26 cellular contexts compared by ENCODE assay signal in genomic region chr6:116672306-116672705, GRCh38. TPM values are rescaled to one million over a fixed set of nuclear protein-coding genes. Genes with fewer than 3 reads are reported as not detected.
A peak's percentile ranks its signal among the peaks of the same experiment; 100 is the strongest.
DNase-seq lines count a peak whose midpoint lies in the region; ATAC-seq, FAIRE-seq and TF ChIP-seq lines count a peak whose summit lies in the region.
"Had no signal": no experiment of that assay in that cellular context is flagged by ENCODE, and none has a peak within 500 bp of the region (broad histone marks: within the 10 kb centered on the region; RNA-seq: fewer than 3 reads in every experiment).

No MANE protein-coding gene starts in this region.

- H3K27ac ChIP-seq in HepG2 (ENCODE audit: extremely low read length, insufficient read depth, low read length) (no peak overlapping the region), right lobe of liver (no peak overlapping the region), OCI-LY7 (ENCODE audit: low read depth, low read length, poor library complexity, severe bottlenecking) (no peak overlapping the region)
- H3K27ac ChIP-seq: BLaER1, SJSA1 had no signal

- TF ChIP-seq EP300 in HepG2 (IDR thresholded peaks at IDR 0.05; ENCODE audit: low read depth in 2 of 2, low read length in 2 of 2), result no peak
- TF ChIP-seq EP300 in HepG2 (CRISPR knock-in tag; IDR thresholded peaks at IDR 0.05; ENCODE audit: borderline replicate concordance), result no peak

- H2AFZ ChIP-seq in HepG2 (ENCODE audit: low read length), result peak overlapping the region; percentile 18
- no peak overlapping the region for H2AFZ ChIP-seq in OCI-LY7 (ENCODE audit: low read length)

- no TSS peak for BruUV-seq in HepG2 (replicated peaks; lab: Mats Ljungman, UMichigan)
- BruUV-seq in OCI-LY7 (replicated peaks; lab: Mats Ljungman, UMichigan), result no TSS peak

- no peak for FAIRE-seq in HepG2 (lab: Jason Lieb, UNC)
- FAIRE-seq: GM19239 had no signal

- H3K4me1 ChIP-seq in HepG2 (ENCODE audit: insufficient read depth, low read length), result no peaks in the 10 kb centered on the region
- peaks cover 0 to 4% (median 0%) of the 10 kb centered on the region in 4 donors for H3K4me1 ChIP-seq in right lobe of liver
- peaks cover 3% of the 10 kb centered on the region for H3K4me1 ChIP-seq in OCI-LY7 (ENCODE audit: insufficient read depth, low read length, poor library complexity, severe bottlenecking)
- H3K4me1 ChIP-seq: SJSA1 had no signal

- TF ChIP-seq RAD21 in HepG2 (CRISPR knock-in tag; IDR thresholded peaks at IDR 0.05), result no peak

- peaks cover 13% of the 10 kb centered on the region for H3K79me2 ChIP-seq in HepG2 (ENCODE audit: insufficient read depth, low read length)
- peaks cover 13% of the 10 kb centered on the region for H3K79me2 ChIP-seq in OCI-LY7 (ENCODE audit: insufficient read depth, low read depth, low read length)

- DNase-seq in HepG2 (ENCODE audit: low spot score) (no peak), right lobe of liver (no peak), dermis microvascular lymphatic vessel endothelial cell (ENCODE audit: low read depth in 2 of 2) (peak; percentile 67 to 83), lung microvascular endothelial cell (ENCODE audit: low read depth in 2 of 2) (peak; percentile 60 to 76), OCI-LY7 (ENCODE audit: low spot score) (no peak), left lobe of liver (ENCODE audit: low spot score) (no peak), midbrain (lab: John Stamatoyannopoulos, UW) (no peak)
- DNase-seq: CD4-positive, CD25-positive, alpha-beta regulatory T cell; DMS153; DND-41; H7; KG1; MM.1S; NCI-H1092; NCI-H1417 treated with DMSO at 0.1 percent for 48 hours; NCI-H187 treated with DMSO at 0.1 percent for 48 hours; NCI-H524; NCI-H774; PC-3 had no signal

- ATAC-seq in HepG2, result no peak
- ATAC-seq in right lobe of liver, result no peak
- no peak for ATAC-seq in left lobe of liver
- ATAC-seq: PC-3, Right ventricle myocardium inferior had no signal

- TF ChIP-seq CTCF in HepG2 (CRISPR knock-in tag; IDR thresholded peaks at IDR 0.05) (no peak), right lobe of liver (IDR thresholded peaks at IDR 0.05) (no peak), OCI-LY7 (conservative IDR thresholded peaks at IDR 0.05; ENCODE audit: low read length) (no peak)

- in situ Hi-C loops in HepG2 (cut with HindIII; ENCODE audit: extremely low pct_ligation_motif_present, low pct_unique_long_range_greater_than_20kb), result loop anchor here (25.0 kb wide), 1 partner anchor 385 kb away; the partner anchor contains the start of gene TSPYL1

- H3K9ac ChIP-seq in HepG2 (ENCODE audit: insufficient read depth, low read depth, low read length), result no peak overlapping the region
- H3K9ac ChIP-seq: BLaER1 had no signal

- WGBS in HepG2 (ENCODE audit: low lambda C conversion rate), result 56% methylated on average over 4 of the region's 4 CpGs
- WGBS in right lobe of liver (ENCODE audit: insufficient coverage, low coverage, low lambda C conversion rate, missing lambda C conversion rate), result 95% methylated on average over 2 of the region's 4 CpGs

- peaks cover 4 to 29% of the 10 kb centered on the region in 2 experiments; a peak in 3 of 5 replicates for H3K27me3 ChIP-seq in HepG2 (ENCODE audit: control insufficient read depth in 1 of 2, insufficient read depth in 2 of 2, low read length in 2 of 2)
- H3K27me3 ChIP-seq in right lobe of liver, result no peaks in the 10 kb centered on the region
- H3K27me3 ChIP-seq: BLaER1, SJSA1 had no signal

- H3K9me2 ChIP-seq in OCI-LY7 (ENCODE audit: insufficient read depth, low read length), result no peaks in the 10 kb centered on the region

- POLR2A ChIA-PET in HepG2 (lab: Yijun Ruan, JAX) (interaction anchor here (3.1 kb wide), 1 partner anchor 9 kb away, joined by 10 read pairs; the partner anchor contains the start of gene KPNA5), OCI-LY7 (lab: Charles Lee) (interaction anchor here (1.1 to 2.2 kb wide), 2 partner anchors 9 to 13 kb away, joined by 3 to 12 read pairs; partner anchors contain the start of gene KPNA5)

- no peak overlapping the region for H3K4me2 ChIP-seq in HepG2 (ENCODE audit: low read depth, low read length)
- H3K4me2 ChIP-seq in OCI-LY7 (ENCODE audit: low read length), result no peak overlapping the region
- H3K4me2 ChIP-seq: BLaER1 had no signal

- no peak overlapping the region for H3K4me3 ChIP-seq in HepG2 (replicated peaks in 1 of 3; ENCODE audit: insufficient read depth in 1 of 3, low read depth in 2 of 3, low read length in 3 of 3)
- no peak overlapping the region for H3K4me3 ChIP-seq in right lobe of liver
- no peak overlapping the region for H3K4me3 ChIP-seq in OCI-LY7 (ENCODE audit: low read depth, low read length, poor library complexity, severe bottlenecking)
- H3K4me3 ChIP-seq: BLaER1, SJSA1 had no signal

- H3K9me3 ChIP-seq in HepG2 (ENCODE audit: low read length) (no peaks in the 10 kb centered on the region), right lobe of liver (no peaks in the 10 kb centered on the region), OCI-LY7 (ENCODE audit: low read length) (no peaks in the 10 kb centered on the region)
- H3K9me3 ChIP-seq: BLaER1, SJSA1 had no signal

- H3K36me3 ChIP-seq in HepG2 (replicated peaks in 1 of 2; ENCODE audit: control insufficient read depth in 1 of 2, insufficient read depth in 2 of 2, low read length in 2 of 2), result no peaks in the 10 kb centered on the region
- no peaks in the 10 kb centered on the region for H3K36me3 ChIP-seq in right lobe of liver
- H3K36me3 ChIP-seq in OCI-LY7 (ENCODE audit: insufficient read depth, low read length), result no peaks in the 10 kb centered on the region
- H3K36me3 ChIP-seq: BLaER1 had no signal

- intact Hi-C loops in HepG2 (cut with micrococcal nuclease; ENCODE audit: unreplicated experiment), result no loop called here
- intact Hi-C loops in right lobe of liver (cut with DNase I), result no loop called here
- intact Hi-C loops in OCI-LY7 (cut with micrococcal nuclease; ENCODE audit: unreplicated experiment), result no loop called here

- TF ChIP-seq POLR2A in HepG2 (IDR thresholded peaks at IDR 0.05; ENCODE audit: insufficient read depth in 1 of 2, low read depth in 2 of 2, low read length in 2 of 2) (no peak), right lobe of liver (IDR thresholded peaks at IDR 0.05) (no peak)

- CTCF ChIA-PET in HepG2 (lab: Yijun Ruan, JAX; ENCODE audit: low intra/inter-chr PET ratio, low total read pairs), result no interaction called here
- CTCF ChIA-PET in OCI-LY7 (lab: Charles Lee; ENCODE audit: unreplicated experiment), result no interaction called here

- H4K20me1 ChIP-seq in HepG2 (ENCODE audit: insufficient read depth, low read length), result no peaks in the 10 kb centered on the region
- peaks cover 8% of the 10 kb centered on the region; the same call in 1 of the 2 replicates for H4K20me1 ChIP-seq in OCI-LY7 (ENCODE audit: insufficient read depth, low read length)

RNA-seq across cellular contexts. Expression of gene ZUP1, which starts 3.7 kb away (rescaled TPM):
- 29.3 and 40.3 TPM in 2 replicates for total RNA-seq in HepG2 (2016; rRNA removed; fragmentation: Illumina TruSeq; extraction: Trizol)
- total RNA-seq in HepG2 (2016; cell fraction: cytosol; rRNA removed; fragmentation: Illumina TruSeq; extraction: Trizol; ENCODE audit: low read depth), result 14.8 and 19.5 TPM in 2 replicates
- total RNA-seq in HepG2 (2016; cell fraction: insoluble cytoplasmic fraction; rRNA removed; fragmentation: Illumina TruSeq; extraction: Trizol), result 31.7 and 40.3 TPM in 2 replicates
- 14.6 and 19.1 TPM in 2 replicates for total RNA-seq in HepG2 (2016; cell fraction: membrane; rRNA removed; fragmentation: Illumina TruSeq; extraction: Trizol)
- 32.3 and 37.7 TPM in 2 replicates for total RNA-seq in HepG2 (2016; cell fraction: nucleus; rRNA removed; fragmentation: Illumina TruSeq; extraction: Trizol)
- 11.1 and 12.5 TPM in 2 replicates for polyA plus RNA-seq in HepG2 (2011; rRNA removed)
- polyA plus RNA-seq in HepG2 (2011; cell fraction: cytosol; rRNA removed), result 3.0 and 4.2 TPM in 2 replicates
- polyA plus RNA-seq in HepG2 (2011; cell fraction: nucleus; rRNA removed), result 14.9 and 15.6 TPM in 2 replicates
- 10.2 TPM in 2 replicates for polyA plus RNA-seq in HepG2 (2012)
- 1.1 TPM in 2 replicates for polyA plus RNA-seq in HepG2 (2016; cell fraction: cytosol; fragmentation: Illumina TruSeq; extraction: Trizol; ENCODE audit: low read depth)
- polyA plus RNA-seq in HepG2 (2016; cell fraction: insoluble cytoplasmic fraction; fragmentation: Illumina TruSeq; extraction: Trizol; ENCODE audit: low read depth), result 25.4 and 26.3 TPM in 2 replicates
- polyA plus RNA-seq in HepG2 (2016; cell fraction: membrane; fragmentation: Illumina TruSeq; extraction: Trizol; ENCODE audit: low read depth), result 1.9 and 2.0 TPM in 2 replicates
- 29.9 and 34.7 TPM in 2 replicates for polyA plus RNA-seq in HepG2 (2016; cell fraction: nucleus; fragmentation: Illumina TruSeq; extraction: Trizol; ENCODE audit: insufficient read depth, low read depth)
- polyA minus RNA-seq in HepG2 (2011; rRNA and poly(A)+ RNA removed; ENCODE audit: low replicate concordance), result 2.2 and 4.4 TPM in 2 replicates
- 6.2 and 6.3 TPM in 2 replicates for polyA minus RNA-seq in HepG2 (2011; cell fraction: cytosol; rRNA and poly(A)+ RNA removed)
- polyA minus RNA-seq in HepG2 (2011; cell fraction: nucleus; rRNA and poly(A)+ RNA removed), result 31.7 and 32.1 TPM in 2 replicates
- 1 to 10 TPM; 3.0 to 5.9 (median 4.3) TPM for total RNA-seq in right lobe of liver
- 16.2 and 22.8 TPM in 2 replicates for total RNA-seq in dermis microvascular lymphatic vessel endothelial cell
- 17.2 and 34.7 TPM in 2 replicates for total RNA-seq in lung microvascular endothelial cell
- 17.8 and 18.0 TPM in 2 replicates for total RNA-seq in OCI-LY7 (2014; rRNA removed; shearing (Covaris generic))
- 20.9 and 26.8 TPM in 2 replicates for total RNA-seq in OCI-LY7 (2022)
- 3.9 TPM for total RNA-seq in left lobe of liver

RNA-seq across cellular contexts. Expression of gene KPNA5, which starts 8.7 kb away (rescaled TPM):
- total RNA-seq in HepG2 (2016; rRNA removed; fragmentation: Illumina TruSeq; extraction: Trizol) (13.0 and 13.1 TPM in 2 replicates), right lobe of liver (1 to 10 TPM in 5 of 6 experiments, under 1 TPM in 1; 0.98 to 2.5 (median 2.0) TPM), dermis microvascular lymphatic vessel endothelial cell (6.9 and 9.9 TPM in 2 replicates), lung microvascular endothelial cell (5.2 and 14.5 TPM in 2 replicates), OCI-LY7 (2022) (12.6 and 14.6 TPM in 2 replicates), left lobe of liver (1.7 TPM)
- total RNA-seq in HepG2 (2016; cell fraction: cytosol; rRNA removed; fragmentation: Illumina TruSeq; extraction: Trizol; ENCODE audit: low read depth), result 23.4 and 26.1 TPM in 2 replicates
- total RNA-seq in HepG2 (2016; cell fraction: insoluble cytoplasmic fraction; rRNA removed; fragmentation: Illumina TruSeq; extraction: Trizol), result 12.5 and 14.7 TPM in 2 replicates
- 9.6 and 11.5 TPM in 2 replicates for total RNA-seq in HepG2 (2016; cell fraction: membrane; rRNA removed; fragmentation: Illumina TruSeq; extraction: Trizol)
- total RNA-seq in HepG2 (2016; cell fraction: nucleus; rRNA removed; fragmentation: Illumina TruSeq; extraction: Trizol), result 20.3 and 22.2 TPM in 2 replicates
- polyA plus RNA-seq in HepG2 (2011; rRNA removed), result 4.8 and 5.3 TPM in 2 replicates
- 1.6 and 2.5 TPM in 2 replicates for polyA plus RNA-seq in HepG2 (2011; cell fraction: cytosol; rRNA removed)
- polyA plus RNA-seq in HepG2 (2011; cell fraction: nucleus; rRNA removed), result 6.4 and 8.1 TPM in 2 replicates
- 6.1 and 6.8 TPM in 2 replicates for polyA plus RNA-seq in HepG2 (2012)
- 0.44 and 0.66 TPM in 2 replicates for polyA plus RNA-seq in HepG2 (2016; cell fraction: cytosol; fragmentation: Illumina TruSeq; extraction: Trizol; ENCODE audit: low read depth)
- 7.1 and 7.8 TPM in 2 replicates for polyA plus RNA-seq in HepG2 (2016; cell fraction: insoluble cytoplasmic fraction; fragmentation: Illumina TruSeq; extraction: Trizol; ENCODE audit: low read depth)
- polyA plus RNA-seq in HepG2 (2016; cell fraction: membrane; fragmentation: Illumina TruSeq; extraction: Trizol; ENCODE audit: low read depth), result 0.83 and 1.1 TPM in 2 replicates
- polyA plus RNA-seq in HepG2 (2016; cell fraction: nucleus; fragmentation: Illumina TruSeq; extraction: Trizol; ENCODE audit: insufficient read depth, low read depth), result 13.4 and 14.0 TPM in 2 replicates
- polyA minus RNA-seq in HepG2 (2011; rRNA and poly(A)+ RNA removed; ENCODE audit: low replicate concordance), result 1.8 and 3.2 TPM in 2 replicates
- 9.8 and 10.6 TPM in 2 replicates for polyA minus RNA-seq in HepG2 (2011; cell fraction: cytosol; rRNA and poly(A)+ RNA removed)
- 24.2 and 27.0 TPM in 2 replicates for polyA minus RNA-seq in HepG2 (2011; cell fraction: nucleus; rRNA and poly(A)+ RNA removed)
- total RNA-seq in OCI-LY7 (2014; rRNA removed; shearing (Covaris generic)), result 10.3 and 12.4 TPM in 2 replicates

RNA-seq across cellular contexts. Expression of gene RSPH4A, which starts 56.0 kb away (rescaled TPM):
- total RNA-seq in HepG2 (2016; rRNA removed; fragmentation: Illumina TruSeq; extraction: Trizol) (0.14 and 0.40 TPM in 2 replicates), right lobe of liver (under 1 TPM in 3 of 6 experiments, not detected in 3; 0.06 to 0.18 (median 0.16) TPM), dermis microvascular lymphatic vessel endothelial cell (0.51 and 0.89 TPM in 2 replicates), lung microvascular endothelial cell (0.60 and 0.65 TPM in 2 replicates), OCI-LY7 (2022) (not detected in 2 replicates), left lobe of liver (not detected)
- 0.09 and 0.20 TPM in 2 replicates for total RNA-seq in HepG2 (2016; cell fraction: cytosol; rRNA removed; fragmentation: Illumina TruSeq; extraction: Trizol; ENCODE audit: low read depth)
- total RNA-seq in HepG2 (2016; cell fraction: insoluble cytoplasmic fraction; rRNA removed; fragmentation: Illumina TruSeq; extraction: Trizol), result 0.27 and 0.41 TPM in 2 replicates
- total RNA-seq in HepG2 (2016; cell fraction: membrane; rRNA removed; fragmentation: Illumina TruSeq; extraction: Trizol), result 0.14 and 0.34 TPM in 2 replicates
- total RNA-seq in HepG2 (2016; cell fraction: nucleus; rRNA removed; fragmentation: Illumina TruSeq; extraction: Trizol), result 0.75 and 0.78 TPM in 2 replicates
- 0.08 and 0.24 TPM in 2 replicates for polyA plus RNA-seq in HepG2 (2011; rRNA removed)
- 0.05 and 0.12 TPM in 2 replicates for polyA plus RNA-seq in HepG2 (2011; cell fraction: cytosol; rRNA removed)
- polyA plus RNA-seq in HepG2 (2011; cell fraction: nucleus; rRNA removed), result 0.29 and 0.36 TPM in 2 replicates
- polyA plus RNA-seq in HepG2 (2012), result 0.04 and 0.24 TPM in 2 replicates
- polyA plus RNA-seq in HepG2 (2016; cell fraction: cytosol; fragmentation: Illumina TruSeq; extraction: Trizol; ENCODE audit: low read depth), result 0.07 TPM in 1 of 2 replicates, not detected in the other
- polyA plus RNA-seq in HepG2 (2016; cell fraction: insoluble cytoplasmic fraction; fragmentation: Illumina TruSeq; extraction: Trizol; ENCODE audit: low read depth), result 0.08 and 0.22 TPM in 2 replicates
- polyA plus RNA-seq in HepG2 (2016; cell fraction: membrane; fragmentation: Illumina TruSeq; extraction: Trizol; ENCODE audit: low read depth), result 0.14 and 0.32 TPM in 2 replicates
- 1.3 and 1.8 TPM in 2 replicates for polyA plus RNA-seq in HepG2 (2016; cell fraction: nucleus; fragmentation: Illumina TruSeq; extraction: Trizol; ENCODE audit: insufficient read depth, low read depth)
- 0.20 TPM in 1 of 2 replicates, not detected in the other for polyA minus RNA-seq in HepG2 (2011; rRNA and poly(A)+ RNA removed; ENCODE audit: low replicate concordance)
- polyA minus RNA-seq in HepG2 (2011; cell fraction: cytosol; rRNA and poly(A)+ RNA removed), result not detected in 2 replicates
- polyA minus RNA-seq in HepG2 (2011; cell fraction: nucleus; rRNA and poly(A)+ RNA removed), result 0.62 and 1.2 TPM in 2 replicates
- total RNA-seq in OCI-LY7 (2014; rRNA removed; shearing (Covaris generic)), result 0.15 and 0.16 TPM in 2 replicates
- total RNA-seq: A172, HT-29, Right ventricle myocardium inferior, RPMI7951 had no signal

Comparison
In these comparisons a context has a peak if more than half of its experiments do, and no peak if none do; other contexts are left out.
1. DNase-seq: peak in dermis microvascular lymphatic vessel endothelial cell (2 of 2) and lung microvascular endothelial cell (2 of 2); none in HepG2 (single experiment), right lobe of liver (0 of 3), OCI-LY7 (single experiment), left lobe of liver (single experiment) and midbrain (single experiment).